1 cellular context compared by ENCODE assay signal in genomic region chr17:82232876-82233785, GRCh38.
TF ChIP-seq lines count a peak whose summit lies in the region.

No MANE protein-coding gene starts in this region.

TF ChIP-seq in HEK293T, 16 proteins besides CTCF, POLR2A, EP300 and RAD21 (continued from another document):
- TF ChIP-seq FOXM1 (IDR thresholded peaks at IDR 0.05; ENCODE audit: borderline replicate concordance) (no peak), NFRKB (IDR thresholded peaks at IDR 0.05) (no peak), SP1 (IDR thresholded peaks at IDR 0.05) (no peak), FOXA1 (IDR thresholded peaks at IDR 0.05) (no peak), ELF4 (IDR thresholded peaks at IDR 0.05) (no peak), BHLHE40 (IDR thresholded peaks at IDR 0.05; ENCODE audit: borderline replicate concordance) (no peak), ARNT (IDR thresholded peaks at IDR 0.05) (no peak), PKNOX1 (IDR thresholded peaks at IDR 0.05) (no peak)
